14 cellular contexts compared by ENCODE assay signal in genomic region chr12:123049398-123050250, GRCh38.
DNase-seq lines count a peak whose midpoint lies in the region; ATAC-seq, FAIRE-seq and TF ChIP-seq lines count a peak whose summit lies in the region.
"Had no signal": no experiment of that assay in that cellular context is flagged by ENCODE, and none has a peak within 500 bp of the region (broad histone marks: within the 10 kb centered on the region; RNA-seq: fewer than 3 reads in every experiment).

No MANE protein-coding gene starts in this region.

- POLR2A ChIA-PET in activated naive CD8-positive, alpha-beta T cell treated with anti-CD3 and anti-CD28 coated beads, Interleukin-2, amount 10 ng/mL, durations not matched to agents 7 days and 5 days (lab: Charles Lee): interaction anchor here (1.2 to 1.7 kb wide), 2 partner anchors 25 to 183 kb away, joined by 3 to 4 read pairs; partner anchors contain the start of genes MPHOSPH9 and MTRFR

- no peaks in the 10 kb centered on the region for H3K27me3 Mint-ChIP-seq in activated naive CD8-positive, alpha-beta T cell treated with anti-CD3 and anti-CD28 coated beads, Interleukin-2, amount 10 ng/mL, durations not matched to agents 7 days and 5 days
- H3K27me3 Mint-ChIP-seq: naive thymus-derived CD4-positive, alpha-beta T cell had no signal

- H3K4me1 ChIP-seq in rectal smooth muscle tissue (ENCODE audit: control insufficient read depth, insufficient read depth, low read length) (peaks cover 38% of the 10 kb centered on the region), kidney (ENCODE audit: control insufficient read depth in 1 of 2, insufficient read depth in 1 of 2, low read depth in 1 of 2, low read length in 2 of 2) (peaks cover 0 to 2% of the 10 kb centered on the region in 2 donors)

- H3K4me3 ChIP-seq in rectal smooth muscle tissue (ENCODE audit: low read length) (no peak overlapping the region), kidney (ENCODE audit: low read length in 2 of 2) (no peak overlapping the region)
- H3K4me3 ChIP-seq: BLaER1, skin epidermis had no signal

- TF ChIP-seq CTCF in C4-2B (conservative IDR thresholded peaks at IDR 0.05): no peak
- no peak for TF ChIP-seq CTCF in kidney (IDR thresholded peaks at IDR 0.05; ENCODE audit: borderline replicate concordance, extremely low read depth, insufficient read depth)

- no peak overlapping the region for H3K9ac ChIP-seq in rectal smooth muscle tissue (ENCODE audit: low read length)
- no peak overlapping the region for H3K9ac ChIP-seq in kidney (ENCODE audit: low read length in 2 of 2)
- H3K9ac ChIP-seq: BLaER1 had no signal

- no peaks in the 10 kb centered on the region for H3K9me3 ChIP-seq in kidney (ENCODE audit: control insufficient read depth in 1 of 2, low read length in 2 of 2)
- H3K9me3 ChIP-seq: BLaER1 had no signal

- H3K4me1 Mint-ChIP-seq in activated naive CD8-positive, alpha-beta T cell treated with anti-CD3 and anti-CD28 coated beads, Interleukin-2, amount 10 ng/mL, durations not matched to agents 7 days and 5 days: peaks cover 23% of the 10 kb centered on the region

- H3K27ac Mint-ChIP-seq in activated naive CD8-positive, alpha-beta T cell treated with anti-CD3 and anti-CD28 coated beads, Interleukin-2, amount 10 ng/mL, durations not matched to agents 7 days and 5 days: peak overlapping the region; percentile 1

- H3K27ac ChIP-seq in C4-2B (0 out of 2 replicates have a peak overlapping the region, but pooled peaks have one; percentile 9), rectal smooth muscle tissue (ENCODE audit: low read depth, low read length) (peak overlapping the region; percentile 82), kidney (ENCODE audit: low read depth in 2 of 2, low read length in 2 of 2) (peak overlapping the region in 1 of 2 donors; percentile 13)
- H3K27ac ChIP-seq: BLaER1 had no signal

- FAIRE-seq in kidney (lab: Jason Lieb, UNC): no peak

- ATAC-seq in activated naive CD8-positive, alpha-beta T cell treated with anti-CD3 and anti-CD28 coated beads, Interleukin-2, amount 10 ng/mL, durations not matched to agents 7 days and 5 days (ENCODE audit: low read depth): no peak
- ATAC-seq: naive thymus-derived CD4-positive, alpha-beta T cell had no signal

- H3K36me3 Mint-ChIP-seq in activated naive CD8-positive, alpha-beta T cell treated with anti-CD3 and anti-CD28 coated beads, Interleukin-2, amount 10 ng/mL, durations not matched to agents 7 days and 5 days: peaks cover 4% of the 10 kb centered on the region

- no peak overlapping the region for H3K4me3 Mint-ChIP-seq in activated naive CD8-positive, alpha-beta T cell treated with anti-CD3 and anti-CD28 coated beads, Interleukin-2, amount 10 ng/mL, durations not matched to agents 7 days and 5 days
- H3K4me3 Mint-ChIP-seq: naive thymus-derived CD4-positive, alpha-beta T cell had no signal

- H3K27me3 ChIP-seq in rectal smooth muscle tissue (ENCODE audit: control insufficient read depth, insufficient read depth, low read length): no peaks in the 10 kb centered on the region
- H3K27me3 ChIP-seq: BLaER1 had no signal

- H3K9me3 Mint-ChIP-seq in activated naive CD8-positive, alpha-beta T cell treated with anti-CD3 and anti-CD28 coated beads, Interleukin-2, amount 10 ng/mL, durations not matched to agents 7 days and 5 days: no peaks in the 10 kb centered on the region
- H3K9me3 Mint-ChIP-seq: naive thymus-derived CD4-positive, alpha-beta T cell had no signal

- intact Hi-C loops in head of caudate nucleus (cut with DNase I): no loop called here
- intact Hi-C loops in kidney (cut with DNase I): loop anchor here (10.0 kb wide), 1 partner anchor 105 kb away; the partner anchor contains the start of gene PITPNM2

- no peaks in the 10 kb centered on the region for H3K36me3 ChIP-seq in rectal smooth muscle tissue (ENCODE audit: control insufficient read depth, insufficient read depth, low read length)
- H3K36me3 ChIP-seq in kidney (ENCODE audit: control insufficient read depth in 1 of 2, insufficient read depth in 2 of 2, low read length in 2 of 2): no peaks in the 10 kb centered on the region

- DNase-seq in activated naive CD8-positive, alpha-beta T cell treated with anti-CD3 and anti-CD28 coated beads, Interleukin-2, amount 10 ng/mL, durations not matched to agents 7 days and 5 days: no peak
- DNase-seq in head of caudate nucleus: peak in 35 of 42 donors; percentile 27 to 88 (median 61)
- no peak for DNase-seq in activated CD8-positive, alpha-beta memory T cell treated with anti-CD3 and anti-CD28 coated beads, Interleukin-2, amount 50 U/mL, for 48 hours
- DNase-seq in SW480 (ENCODE audit: low spot score): no peak
- no peak for DNase-seq in kidney
- DNase-seq in NCI-H2107 (lab: John Stamatoyannopoulos, UW): no peak
- DNase-seq: GF-D8; Karpas-422; naive thymus-derived CD4-positive, alpha-beta T cell; NCI-H2171 had no signal

Comparison
In these comparisons a context has a peak if more than half of its experiments do, and no peak if none do; other contexts are left out.
1. DNase-seq: peak in head of caudate nucleus (35 of 42); none in activated naive CD8-positive, alpha-beta T cell treated with anti-CD3 and anti-CD28 coated beads, Interleukin-2, amount 10 ng/mL, durations not matched to agents 7 days and 5 days (single experiment), activated CD8-positive, alpha-beta memory T cell treated with anti-CD3 and anti-CD28 coated beads, Interleukin-2, amount 50 U/mL, for 48 hours (single experiment), SW480 (single experiment), kidney (single experiment) and NCI-H2107 (single experiment).